Comparison of ENCODE assay signal across 1 cellular context in genomic region chr9:132977626-132978450, GRCh38.
A peak's percentile ranks its signal among the peaks of the same experiment; 100 is the strongest.
TF ChIP-seq lines count a peak whose summit lies in the region.

No MANE protein-coding gene starts in this region.

TF ChIP-seq in H1, 55 proteins besides CTCF, POLR2A, EP300 and RAD21:
- TF ChIP-seq SIX5 (IDR thresholded peaks at IDR 0.05; ENCODE audit: low read depth, low read length), result no peak
- no peak for TF ChIP-seq SP1 (IDR thresholded peaks at IDR 0.05; ENCODE audit: low read depth, low read length)
- TF ChIP-seq TAF1 (IDR thresholded peaks at IDR 0.05; ENCODE audit: low read depth, low read length), result no peak
- TF ChIP-seq NRF1 (IDR thresholded peaks at IDR 0.05; ENCODE audit: low read depth, low read length), result no peak
- no peak for TF ChIP-seq PHF8 (conservative IDR thresholded peaks at IDR 0.05; ENCODE audit: low read depth, low read length)
- no peak for TF ChIP-seq KDM4A (IDR thresholded peaks at IDR 0.05; ENCODE audit: low read depth, low read length, severe bottlenecking)
- TF ChIP-seq HDAC6 (IDR thresholded peaks at IDR 0.05; ENCODE audit: low read depth, low read length), result no peak
- TF ChIP-seq, protein P1, sequence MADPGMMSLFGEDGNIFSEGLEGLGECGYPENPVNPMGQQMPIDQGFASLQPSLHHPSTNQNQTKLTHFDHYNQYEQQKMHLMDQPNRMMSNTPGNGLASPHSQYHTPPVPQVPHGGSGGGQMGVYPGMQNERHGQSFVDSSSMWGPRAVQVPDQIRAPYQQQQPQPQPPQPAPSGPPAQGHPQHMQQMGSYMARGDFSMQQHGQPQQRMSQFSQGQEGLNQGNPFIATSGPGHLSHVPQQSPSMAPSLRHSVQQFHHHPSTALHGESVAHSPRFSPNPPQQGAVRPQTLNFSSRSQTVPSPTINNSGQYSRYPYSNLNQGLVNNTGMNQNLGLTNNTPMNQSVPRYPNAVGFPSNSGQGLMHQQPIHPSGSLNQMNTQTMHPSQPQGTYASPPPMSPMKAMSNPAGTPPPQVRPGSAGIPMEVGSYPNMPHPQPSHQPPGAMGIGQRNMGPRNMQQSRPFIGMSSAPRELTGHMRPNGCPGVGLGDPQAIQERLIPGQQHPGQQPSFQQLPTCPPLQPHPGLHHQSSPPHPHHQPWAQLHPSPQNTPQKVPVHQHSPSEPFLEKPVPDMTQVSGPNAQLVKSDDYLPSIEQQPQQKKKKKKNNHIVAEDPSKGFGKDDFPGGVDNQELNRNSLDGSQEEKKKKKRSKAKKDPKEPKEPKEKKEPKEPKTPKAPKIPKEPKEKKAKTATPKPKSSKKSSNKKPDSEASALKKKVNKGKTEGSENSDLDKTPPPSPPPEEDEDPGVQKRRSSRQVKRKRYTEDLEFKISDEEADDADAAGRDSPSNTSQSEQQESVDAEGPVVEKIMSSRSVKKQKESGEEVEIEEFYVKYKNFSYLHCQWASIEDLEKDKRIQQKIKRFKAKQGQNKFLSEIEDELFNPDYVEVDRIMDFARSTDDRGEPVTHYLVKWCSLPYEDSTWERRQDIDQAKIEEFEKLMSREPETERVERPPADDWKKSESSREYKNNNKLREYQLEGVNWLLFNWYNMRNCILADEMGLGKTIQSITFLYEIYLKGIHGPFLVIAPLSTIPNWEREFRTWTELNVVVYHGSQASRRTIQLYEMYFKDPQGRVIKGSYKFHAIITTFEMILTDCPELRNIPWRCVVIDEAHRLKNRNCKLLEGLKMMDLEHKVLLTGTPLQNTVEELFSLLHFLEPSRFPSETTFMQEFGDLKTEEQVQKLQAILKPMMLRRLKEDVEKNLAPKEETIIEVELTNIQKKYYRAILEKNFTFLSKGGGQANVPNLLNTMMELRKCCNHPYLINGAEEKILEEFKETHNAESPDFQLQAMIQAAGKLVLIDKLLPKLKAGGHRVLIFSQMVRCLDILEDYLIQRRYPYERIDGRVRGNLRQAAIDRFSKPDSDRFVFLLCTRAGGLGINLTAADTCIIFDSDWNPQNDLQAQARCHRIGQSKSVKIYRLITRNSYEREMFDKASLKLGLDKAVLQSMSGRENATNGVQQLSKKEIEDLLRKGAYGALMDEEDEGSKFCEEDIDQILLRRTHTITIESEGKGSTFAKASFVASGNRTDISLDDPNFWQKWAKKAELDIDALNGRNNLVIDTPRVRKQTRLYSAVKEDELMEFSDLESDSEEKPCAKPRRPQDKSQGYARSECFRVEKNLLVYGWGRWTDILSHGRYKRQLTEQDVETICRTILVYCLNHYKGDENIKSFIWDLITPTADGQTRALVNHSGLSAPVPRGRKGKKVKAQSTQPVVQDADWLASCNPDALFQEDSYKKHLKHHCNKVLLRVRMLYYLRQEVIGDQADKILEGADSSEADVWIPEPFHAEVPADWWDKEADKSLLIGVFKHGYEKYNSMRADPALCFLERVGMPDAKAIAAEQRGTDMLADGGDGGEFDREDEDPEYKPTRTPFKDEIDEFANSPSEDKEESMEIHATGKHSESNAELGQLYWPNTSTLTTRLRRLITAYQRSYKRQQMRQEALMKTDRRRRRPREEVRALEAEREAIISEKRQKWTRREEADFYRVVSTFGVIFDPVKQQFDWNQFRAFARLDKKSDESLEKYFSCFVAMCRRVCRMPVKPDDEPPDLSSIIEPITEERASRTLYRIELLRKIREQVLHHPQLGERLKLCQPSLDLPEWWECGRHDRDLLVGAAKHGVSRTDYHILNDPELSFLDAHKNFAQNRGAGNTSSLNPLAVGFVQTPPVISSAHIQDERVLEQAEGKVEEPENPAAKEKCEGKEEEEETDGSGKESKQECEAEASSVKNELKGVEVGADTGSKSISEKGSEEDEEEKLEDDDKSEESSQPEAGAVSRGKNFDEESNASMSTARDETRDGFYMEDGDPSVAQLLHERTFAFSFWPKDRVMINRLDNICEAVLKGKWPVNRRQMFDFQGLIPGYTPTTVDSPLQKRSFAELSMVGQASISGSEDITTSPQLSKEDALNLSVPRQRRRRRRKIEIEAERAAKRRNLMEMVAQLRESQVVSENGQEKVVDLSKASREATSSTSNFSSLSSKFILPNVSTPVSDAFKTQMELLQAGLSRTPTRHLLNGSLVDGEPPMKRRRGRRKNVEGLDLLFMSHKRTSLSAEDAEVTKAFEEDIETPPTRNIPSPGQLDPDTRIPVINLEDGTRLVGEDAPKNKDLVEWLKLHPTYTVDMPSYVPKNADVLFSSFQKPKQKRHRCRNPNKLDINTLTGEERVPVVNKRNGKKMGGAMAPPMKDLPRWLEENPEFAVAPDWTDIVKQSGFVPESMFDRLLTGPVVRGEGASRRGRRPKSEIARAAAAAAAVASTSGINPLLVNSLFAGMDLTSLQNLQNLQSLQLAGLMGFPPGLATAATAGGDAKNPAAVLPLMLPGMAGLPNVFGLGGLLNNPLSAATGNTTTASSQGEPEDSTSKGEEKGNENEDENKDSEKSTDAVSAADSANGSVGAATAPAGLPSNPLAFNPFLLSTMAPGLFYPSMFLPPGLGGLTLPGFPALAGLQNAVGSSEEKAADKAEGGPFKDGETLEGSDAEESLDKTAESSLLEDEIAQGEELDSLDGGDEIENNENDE (IDR thresholded peaks at IDR 0.05; ENCODE audit: insufficient replicate concordance, low read length), result no peak
- TF ChIP-seq, protein P2, sequence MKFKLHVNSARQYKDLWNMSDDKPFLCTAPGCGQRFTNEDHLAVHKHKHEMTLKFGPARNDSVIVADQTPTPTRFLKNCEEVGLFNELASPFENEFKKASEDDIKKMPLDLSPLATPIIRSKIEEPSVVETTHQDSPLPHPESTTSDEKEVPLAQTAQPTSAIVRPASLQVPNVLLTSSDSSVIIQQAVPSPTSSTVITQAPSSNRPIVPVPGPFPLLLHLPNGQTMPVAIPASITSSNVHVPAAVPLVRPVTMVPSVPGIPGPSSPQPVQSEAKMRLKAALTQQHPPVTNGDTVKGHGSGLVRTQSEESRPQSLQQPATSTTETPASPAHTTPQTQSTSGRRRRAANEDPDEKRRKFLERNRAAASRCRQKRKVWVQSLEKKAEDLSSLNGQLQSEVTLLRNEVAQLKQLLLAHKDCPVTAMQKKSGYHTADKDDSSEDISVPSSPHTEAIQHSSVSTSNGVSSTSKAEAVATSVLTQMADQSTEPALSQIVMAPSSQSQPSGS (IDR thresholded peaks at IDR 0.05; ENCODE audit: low read length), result no peak
- no peak for TF ChIP-seq KDM1A (IDR thresholded peaks at IDR 0.05; ENCODE audit: borderline replicate concordance, low read length)
- no peak for TF ChIP-seq SAP30 (IDR thresholded peaks at IDR 0.05; ENCODE audit: insufficient read depth, insufficient replicate concordance, low read length)
- TF ChIP-seq BCL11A (IDR thresholded peaks at IDR 0.05; ENCODE audit: low read depth in 2 of 2, low read length in 2 of 2), result no peak
- no peak for TF ChIP-seq EZH2 (IDR thresholded peaks at IDR 0.05; ENCODE audit: low read depth, low read length, severe bottlenecking)
- TF ChIP-seq SIN3A (conservative IDR thresholded peaks at IDR 0.05 in 1 of 2, IDR thresholded peaks at IDR 0.05 in 1 of 2; ENCODE audit: low read depth in 1 of 2, low read length in 2 of 2), result peak in 1 of 2 experiments; percentile 68; a peak in 2 of 4 replicates
- no peak for TF ChIP-seq ZNF274 (IDR thresholded peaks at IDR 0.05; ENCODE audit: borderline replicate concordance, extremely low read depth, low read length)
- TF ChIP-seq KDM5A (IDR thresholded peaks at IDR 0.05; ENCODE audit: low read length), result no peak
- TF ChIP-seq SIRT6 (IDR thresholded peaks at IDR 0.05; ENCODE audit: low read length), result no peak
- no peak for TF ChIP-seq BRCA1 (IDR thresholded peaks at IDR 0.05; ENCODE audit: low read depth, low read length)
- TF ChIP-seq JUN (IDR thresholded peaks at IDR 0.05; ENCODE audit: low read depth, low read length), result no peak
- TF ChIP-seq RXRA (IDR thresholded peaks at IDR 0.05; ENCODE audit: insufficient read depth, low read depth, low read length), result no peak
- TF ChIP-seq E2F6 (IDR thresholded peaks at IDR 0.05), result peak; percentile 41; the same call in 1 of the 2 replicates
- no peak for TF ChIP-seq POLR2AphosphoS5 (IDR thresholded peaks at IDR 0.05; ENCODE audit: low read depth, low read length)
- TF ChIP-seq TCF12 (IDR thresholded peaks at IDR 0.05; ENCODE audit: low read depth, low read length), result peak; percentile 38; the same call in 1 of the 2 replicates
- TF ChIP-seq CBX8 (IDR thresholded peaks at IDR 0.05; ENCODE audit: borderline replicate concordance, low read depth, low read length), result no peak
- TF ChIP-seq JUND (IDR thresholded peaks at IDR 0.05; ENCODE audit: low read length), result 0 out of 2 replicates have a peak, but pooled peaks have one; percentile 30
- TF ChIP-seq, protein P3, sequence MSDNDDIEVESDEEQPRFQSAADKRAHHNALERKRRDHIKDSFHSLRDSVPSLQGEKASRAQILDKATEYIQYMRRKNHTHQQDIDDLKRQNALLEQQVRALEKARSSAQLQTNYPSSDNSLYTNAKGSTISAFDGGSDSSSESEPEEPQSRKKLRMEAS (IDR thresholded peaks at IDR 0.05), result peak; percentile 36; the same call in 1 of the 2 replicates
- no peak for TF ChIP-seq POU5F1 (IDR thresholded peaks at IDR 0.05; ENCODE audit: low read depth, low read length)
- no peak for TF ChIP-seq ASH2L (IDR thresholded peaks at IDR 0.05; ENCODE audit: low read length)
- no peak for TF ChIP-seq FOSL1 (IDR thresholded peaks at IDR 0.05; ENCODE audit: insufficient read depth, low read depth, low read length)
- TF ChIP-seq RBBP5 (IDR thresholded peaks at IDR 0.05; ENCODE audit: borderline replicate concordance, low read depth, low read length), result no peak
- no peak for TF ChIP-seq CREB1 (IDR thresholded peaks at IDR 0.05)
- no peak for TF ChIP-seq TAF7 (optimal IDR thresholded peaks at IDR 0.05; ENCODE audit: borderline replicate concordance, low read depth, low read length)
- peak; percentile 50; the same call in 1 of the 2 replicates for TF ChIP-seq YY1 (IDR thresholded peaks at IDR 0.05; ENCODE audit: low read depth, low read length)
- TF ChIP-seq TBP (IDR thresholded peaks at IDR 0.05; ENCODE audit: low read depth, low read length), result no peak
- no peak; the same call in 1 of the 2 replicates for TF ChIP-seq GABPA (IDR thresholded peaks at IDR 0.05; ENCODE audit: borderline replicate concordance, insufficient read depth, low read length)
- no peak for TF ChIP-seq EGR1 (IDR thresholded peaks at IDR 0.05; ENCODE audit: borderline replicate concordance, low read depth, low read length)
- no peak for TF ChIP-seq CTBP2 (IDR thresholded peaks at IDR 0.05; ENCODE audit: borderline replicate concordance, insufficient read depth, insufficient read length, low read length)
- no peak for TF ChIP-seq TEAD4 (IDR thresholded peaks at IDR 0.05; ENCODE audit: low read depth, low read length)
- no peak for TF ChIP-seq CHD2 (IDR thresholded peaks at IDR 0.05; ENCODE audit: low read length)
- no peak for TF ChIP-seq BACH1 (IDR thresholded peaks at IDR 0.05; ENCODE audit: low read length)
